In the genomic region with DNA sequence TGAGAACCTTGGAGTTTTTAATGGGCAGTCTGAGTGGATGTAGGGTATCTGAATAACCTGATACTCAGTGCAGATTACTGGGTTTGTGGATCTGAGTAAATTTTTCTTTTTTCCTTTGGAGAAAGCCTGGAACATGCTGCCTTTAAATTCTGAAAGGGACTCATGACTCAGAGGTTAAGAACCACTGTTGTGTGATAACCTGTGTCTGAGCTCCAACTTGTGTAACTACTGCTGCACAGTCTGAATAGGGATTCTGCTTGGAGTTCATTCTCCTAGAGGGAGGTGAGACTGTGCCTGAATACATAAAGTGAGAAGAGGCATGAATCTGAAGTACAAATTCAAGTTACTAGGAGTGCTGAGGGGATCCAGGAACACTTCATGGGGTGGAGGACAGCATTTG, we compare ENCODE assay signal across 14 cellular contexts. TPM values are rescaled to one million over a fixed set of nuclear protein-coding genes. Genes with fewer than 3 reads are reported as not detected.
DNase-seq lines count a peak whose midpoint lies in the region; ATAC-seq and TF ChIP-seq lines count a peak whose summit lies in the region.
"Had no signal": no experiment of that assay in that cellular context is flagged by ENCODE, and none has a peak within 500 bp of the region (broad histone marks: within the 10 kb centered on the region; RNA-seq: fewer than 3 reads in every experiment).

No MANE protein-coding gene starts in this region.

- H3K9me3 ChIP-seq in heart right ventricle: no peaks in the 10 kb centered on the region
- H3K9me3 ChIP-seq in left lung: no peaks in the 10 kb centered on the region
- H3K9me3 ChIP-seq: uterus had no signal

- intact Hi-C loops in heart right ventricle (cut with DNase I) (loop anchor here in 1 of 10 donors (10.0 kb wide), 1 partner anchor 137 kb away; no protein-coding TSS in a partner anchor), Right ventricle myocardium inferior (cut with DNase I) (no loop called here), left lung (cut with DNase I) (no loop called here)

- ATAC-seq in heart right ventricle (peak in 6 of 8 donors; percentile 13 to 76 (median 60)), Right ventricle myocardium inferior (no peak), left lung (peak; percentile 29), GM21717 (IDR thresholded peaks at IDR 0.05; ENCODE audit: unreplicated experiment) (no peak)
- ATAC-seq: activated CD8-positive, alpha-beta memory T cell treated with anti-CD3 and anti-CD28 coated beads, Interleukin-2, amount 10 ng/mL, durations not matched to agents 7 days and 5 days; HCT116 had no signal

- no peak for TF ChIP-seq CTCF in heart right ventricle (IDR thresholded peaks at IDR 0.05)
- no peak for TF ChIP-seq CTCF in choroid plexus epithelial cell (conservative IDR thresholded peaks at IDR 0.05; ENCODE audit: low read depth, low read length)
- TF ChIP-seq CTCF in left lung (IDR thresholded peaks at IDR 0.05): no peak

- H3K36me3 ChIP-seq in heart right ventricle: peaks cover 0 to 99% (median 76%) of the 10 kb centered on the region in 9 donors
- peaks cover under 1 to 93% of the 10 kb centered on the region in 2 donors for H3K36me3 ChIP-seq in left lung
- H3K36me3 ChIP-seq: uterus had no signal

- H3K4me1 ChIP-seq in heart right ventricle (peaks cover 4 to 56% (median 26%) of the 10 kb centered on the region in 9 donors), left lung (peaks cover 8 to 14% of the 10 kb centered on the region in 2 donors)
- H3K4me1 ChIP-seq: uterus had no signal

- DNase-seq in heart right ventricle (no peak), Right ventricle myocardium inferior (ENCODE audit: missing footprints) (no peak), choroid plexus epithelial cell (ENCODE audit: low read depth) (peak; percentile 41), left lung (no peak), HUDEP-2 (lab: John Stamatoyannopoulos, UW; ENCODE audit: unreplicated experiment in 76 of 76) (no peak), SHP77 (lab: John Stamatoyannopoulos, UW) (no peak), HuH-7 (ENCODE audit: low spot score) (no peak)
- DNase-seq: activated CD8-positive, alpha-beta memory T cell treated with anti-CD3 and anti-CD28 coated beads, Interleukin-2, amount 10 ng/mL, durations not matched to agents 7 days and 5 days; activated gamma-delta T cell; islet precursor cell; NCI-H1105 treated with DMSO at 0.1 percent for 48 hours; uterus had no signal

- H3K27me3 ChIP-seq in heart right ventricle (no peaks in the 10 kb centered on the region), left lung (no peaks in the 10 kb centered on the region)
- H3K27me3 ChIP-seq: uterus had no signal

- H3K27ac ChIP-seq in heart right ventricle (peak overlapping the region in 4 of 10 donors; percentile 12 to 27 (median 20)), left lung (peak overlapping the region in 1 of 2 donors; percentile 4)
- H3K27ac ChIP-seq: uterus had no signal

- H3K4me3 ChIP-seq in heart right ventricle (no peak overlapping the region), choroid plexus epithelial cell (ENCODE audit: low read depth, low read length) (no peak overlapping the region), left lung (no peak overlapping the region)
- H3K4me3 ChIP-seq: uterus had no signal

RNA-seq across cellular contexts. Expression of gene KDM3A, which starts 36.2 kb away (rescaled TPM):
- total RNA-seq in heart right ventricle: 10 to 100 TPM; 24.8 to 53.7 (median 35.0) TPM
- 10 to 100 TPM; 17.1 to 29.7 TPM for polyA plus RNA-seq in heart right ventricle
- 29.5 TPM for total RNA-seq in Right ventricle myocardium inferior
- 10 to 100 TPM; 39.3 to 40.5 TPM for total RNA-seq in left lung

Comparison
In these comparisons a context has a peak if more than half of its experiments do, and no peak if none do; other contexts are left out.
1. ATAC-seq: peak in heart right ventricle (6 of 8) and left lung (single experiment); none in Right ventricle myocardium inferior (single experiment) and GM21717 (single experiment).